In genomic region chr14:75487155-75487671, GRCh38 we compare ENCODE assay signal across 9 cellular contexts. TPM values are rescaled to one million over a fixed set of nuclear protein-coding genes. Genes with fewer than 3 reads are reported as not detected.
DNase-seq lines count a peak whose midpoint lies in the region; ATAC-seq and TF ChIP-seq lines count a peak whose summit lies in the region.
"Had no signal": no experiment of that assay in that cellular context is flagged by ENCODE, and none has a peak within 500 bp of the region (broad histone marks: within the 10 kb centered on the region; RNA-seq: fewer than 3 reads in every experiment).

No MANE protein-coding gene starts in this region.

- no peaks in the 10 kb centered on the region for H3K9me3 Mint-ChIP-seq in CD8-positive, alpha-beta T cell
- peaks cover 0 to 5% of the 10 kb centered on the region in 2 donors for H3K9me3 Mint-ChIP-seq in activated T-cell treated with anti-CD3 and anti-CD28 coated beads, Interleukin-2, amount 50 U/mL, for 72 hours
- no peaks in the 10 kb centered on the region for H3K9me3 Mint-ChIP-seq in glutamatergic neuron (ENCODE audit: unreplicated experiment)

- intact Hi-C loops in CD8-positive, alpha-beta T cell (cut with DNase I, micrococcal nuclease): loop anchor here in 1 of 2 experiments (5.0 to 10.0 kb wide), 2 partner anchors 75 to 252 kb away; no protein-coding TSS in a partner anchor
- intact Hi-C loops in left cardiac atrium (cut with DNase I): loop anchor here in 1 of 2 donors (5.0 kb wide), 1 partner anchor 180 kb away; no protein-coding TSS in a partner anchor

- DNase-seq in CD8-positive, alpha-beta T cell: peak in 1 of 7 experiments; percentile 47
- peak; percentile 26 to 28 for DNase-seq in activated T-cell treated with anti-CD3 and anti-CD28 coated beads, Interleukin-2, amount 50 U/mL, for 72 hours
- no peak for DNase-seq in Kasumi-1 (lab: John Stamatoyannopoulos, UW)
- no peak for DNase-seq in left cardiac atrium
- no peak for DNase-seq in effector memory CD4-positive, alpha-beta T cell
- no peak for DNase-seq in glutamatergic neuron

- H3K27me3 ChIP-seq in CD8-positive, alpha-beta T cell (ENCODE audit: insufficient read depth, low read length): no peaks in the 10 kb centered on the region
- H3K27me3 ChIP-seq in effector memory CD4-positive, alpha-beta T cell (replicated peaks; ENCODE audit: control insufficient read depth, insufficient read depth, low read length, poor library complexity, severe bottlenecking): no peaks in the 10 kb centered on the region

- peaks cover 11% of the 10 kb centered on the region for H3K4me1 Mint-ChIP-seq in CD8-positive, alpha-beta T cell (ENCODE audit: low read depth)
- H3K4me1 Mint-ChIP-seq in activated T-cell treated with anti-CD3 and anti-CD28 coated beads, Interleukin-2, amount 50 U/mL, for 72 hours (ENCODE audit: low read depth): peaks cover 43% of the 10 kb centered on the region
- H3K4me1 Mint-ChIP-seq in glutamatergic neuron (ENCODE audit: low read depth, unreplicated experiment): no peaks in the 10 kb centered on the region

- no peaks in the 10 kb centered on the region for H3K36me3 Mint-ChIP-seq in CD8-positive, alpha-beta T cell
- peaks cover 3 to 4% of the 10 kb centered on the region in 2 donors for H3K36me3 Mint-ChIP-seq in activated T-cell treated with anti-CD3 and anti-CD28 coated beads, Interleukin-2, amount 50 U/mL, for 72 hours (ENCODE audit: insufficient read depth in 2 of 2)
- H3K36me3 Mint-ChIP-seq in glutamatergic neuron (ENCODE audit: unreplicated experiment): no peaks in the 10 kb centered on the region

- no peaks in the 10 kb centered on the region for H3K36me3 ChIP-seq in CD8-positive, alpha-beta T cell (ENCODE audit: insufficient read depth, low read length)
- H3K36me3 ChIP-seq in effector memory CD4-positive, alpha-beta T cell (ENCODE audit: control insufficient read depth, insufficient read depth, low read length): no peaks in the 10 kb centered on the region

- H3K9me3 ChIP-seq in CD8-positive, alpha-beta T cell (ENCODE audit: low read length): no peaks in the 10 kb centered on the region
- H3K9me3 ChIP-seq in effector memory CD4-positive, alpha-beta T cell (ENCODE audit: control insufficient read depth, low read length): no peaks in the 10 kb centered on the region

- ATAC-seq in CD8-positive, alpha-beta T cell: peak; percentile 70
- ATAC-seq in GM19043 (IDR thresholded peaks at IDR 0.05; ENCODE audit: low read depth, unreplicated experiment) (peak; percentile 82), HG03175 (IDR thresholded peaks at IDR 0.05; ENCODE audit: unreplicated experiment) (peak; percentile 89), left cardiac atrium (no peak)
- ATAC-seq in activated T-cell treated with anti-CD3 and anti-CD28 coated beads, Interleukin-2, amount 50 U/mL, for 72 hours (replicated peaks in 1 of 2): peak; percentile 90 to 91

- H3K4me3 Mint-ChIP-seq in CD8-positive, alpha-beta T cell: no peak overlapping the region
- H3K4me3 Mint-ChIP-seq in activated T-cell treated with anti-CD3 and anti-CD28 coated beads, Interleukin-2, amount 50 U/mL, for 72 hours: peak overlapping the region in 1 of 2 donors; percentile 29
- no peak overlapping the region for H3K4me3 Mint-ChIP-seq in glutamatergic neuron (ENCODE audit: unreplicated experiment)

- no peak overlapping the region for H3K4me3 ChIP-seq in CD8-positive, alpha-beta T cell (ENCODE audit: low read depth, low read length)
- H3K4me3 ChIP-seq in effector memory CD4-positive, alpha-beta T cell (ENCODE audit: insufficient read depth, low read depth, low read length, poor library complexity, severe bottlenecking): no peak overlapping the region

- POLR2A ChIA-PET in CD8-positive, alpha-beta T cell (lab: Charles Lee): no interaction called here

- no peak for TF ChIP-seq CTCF in CD8-positive, alpha-beta T cell (IDR thresholded peaks at IDR 0.05)
- no peak for TF ChIP-seq CTCF in glutamatergic neuron (IDR thresholded peaks at IDR 0.05; ENCODE audit: partially characterized antibody, unreplicated experiment)

- H3K27me3 Mint-ChIP-seq in CD8-positive, alpha-beta T cell (ENCODE audit: low read depth): no peaks in the 10 kb centered on the region
- peaks cover 5% of the 10 kb centered on the region for H3K27me3 Mint-ChIP-seq in activated T-cell treated with anti-CD3 and anti-CD28 coated beads, Interleukin-2, amount 50 U/mL, for 72 hours (ENCODE audit: low read depth)
- H3K27me3 Mint-ChIP-seq in glutamatergic neuron (ENCODE audit: unreplicated experiment): no peaks in the 10 kb centered on the region

- CTCF ChIA-PET in CD8-positive, alpha-beta T cell (lab: Charles Lee): interaction anchor here (0.6 to 9.6 kb wide), 8 partner anchors 15 to 179 kb away, joined by 3 to 179 read pairs (median 5); no protein-coding TSS in a partner anchor

- H3K27ac Mint-ChIP-seq in CD8-positive, alpha-beta T cell: peak overlapping the region; percentile 15
- H3K27ac Mint-ChIP-seq in activated T-cell treated with anti-CD3 and anti-CD28 coated beads, Interleukin-2, amount 50 U/mL, for 72 hours: no peak overlapping the region
- H3K27ac Mint-ChIP-seq in glutamatergic neuron (ENCODE audit: unreplicated experiment): no peak overlapping the region

- H3K4me1 ChIP-seq in CD8-positive, alpha-beta T cell (ENCODE audit: insufficient read depth, low read length): peaks cover 4% of the 10 kb centered on the region
- peaks cover 4% of the 10 kb centered on the region for H3K4me1 ChIP-seq in effector memory CD4-positive, alpha-beta T cell (ENCODE audit: control insufficient read depth, insufficient read depth, low read length, poor library complexity, severe bottlenecking)

- no peak overlapping the region for H3K27ac ChIP-seq in CD8-positive, alpha-beta T cell (ENCODE audit: low read depth, low read length)
- H3K27ac ChIP-seq in effector memory CD4-positive, alpha-beta T cell (ENCODE audit: insufficient read depth, low read length, poor library complexity, severe bottlenecking): no peak overlapping the region

RNA-seq across cellular contexts. Expression of gene BATF, which starts 35.1 kb away (rescaled TPM):
- total RNA-seq in CD8-positive, alpha-beta T cell: 1 to 10 TPM; 3.2 to 4.3 TPM
- total RNA-seq in activated T-cell treated with anti-CD3 and anti-CD28 coated beads, Interleukin-2, amount 50 U/mL, for 72 hours: 100 to 1,000 TPM; 171 to 185 TPM
- total RNA-seq in left cardiac atrium (1 to 10 TPM; 1.8 to 2.3 TPM), glutamatergic neuron (ENCODE audit: unreplicated experiment) (not detected)
- total RNA-seq: G401 had no signal

RNA-seq across cellular contexts. Expression of gene JDP2, which starts 59.4 kb away (rescaled TPM):
- not detected for total RNA-seq in CD8-positive, alpha-beta T cell
- 1 to 10 TPM; 6.3 to 6.8 TPM for total RNA-seq in activated T-cell treated with anti-CD3 and anti-CD28 coated beads, Interleukin-2, amount 50 U/mL, for 72 hours
- total RNA-seq in left cardiac atrium: 10 to 100 TPM; 30.5 to 32.7 TPM
- 5.7 TPM for total RNA-seq in glutamatergic neuron (ENCODE audit: unreplicated experiment)

Comparison
In these comparisons a context has a peak if more than half of its experiments do, and no peak if none do; other contexts are left out.
1. ATAC-seq: peak in CD8-positive, alpha-beta T cell (single experiment), GM19043 (single experiment), HG03175 (single experiment) and activated T-cell treated with anti-CD3 and anti-CD28 coated beads, Interleukin-2, amount 50 U/mL, for 72 hours (2 of 2); none in left cardiac atrium (0 of 2).
2. DNase-seq: peak in activated T-cell treated with anti-CD3 and anti-CD28 coated beads, Interleukin-2, amount 50 U/mL, for 72 hours (2 of 2); none in Kasumi-1 (0 of 2), left cardiac atrium (single experiment), effector memory CD4-positive, alpha-beta T cell (0 of 3) and glutamatergic neuron (single experiment).
3. RNA of gene BATF, which starts 35.1 kb away (total RNA-seq): 171 to 185 TPM in activated T-cell treated with anti-CD3 and anti-CD28 coated beads, Interleukin-2, amount 50 U/mL, for 72 hours; 3.2 to 4.3 TPM in CD8-positive, alpha-beta T cell, 1.8 to 2.3 TPM in left cardiac atrium and not detected in glutamatergic neuron (single experiment); every median in the first group is over 10 times any median in the second.